In genomic region chr14:106436310-106436905, GRCh38 we compare ENCODE assay signal across 8 cellular contexts.
DNase-seq lines count a peak whose midpoint lies in the region; ATAC-seq and TF ChIP-seq lines count a peak whose summit lies in the region.

No MANE protein-coding gene starts in this region.

- TF ChIP-seq CTCF in epithelial cell of esophagus (IDR thresholded peaks at IDR 0.05; ENCODE audit: insufficient read depth, low read depth, low read length, missing control alignments), result no peak

- H3K9me3 ChIP-seq in MG63, result no peaks in the 10 kb centered on the region

- H3K36me3 ChIP-seq in MG63, result no peaks in the 10 kb centered on the region

- H3K4me3 ChIP-seq in MG63 (no peak overlapping the region), epithelial cell of esophagus (ENCODE audit: low read length) (no peak overlapping the region)

- no peak for ATAC-seq in GM19397 (IDR thresholded peaks at IDR 0.05; ENCODE audit: unreplicated experiment)
- ATAC-seq in GM19035 (IDR thresholded peaks at IDR 0.05; ENCODE audit: unreplicated experiment), result no peak

- no peaks in the 10 kb centered on the region for H3K27me3 ChIP-seq in MG63

- DNase-seq in COLO668 (lab: John Stamatoyannopoulos, UW; ENCODE audit: unreplicated experiment), result peak; percentile 76
- DNase-seq in MG63, result peak; percentile 30
- peak; percentile 51 for DNase-seq in activated CD4-positive, CD25-positive, alpha-beta regulatory T cell treated with anti-CD3 and anti-CD28 coated beads, Interleukin-2, amount 50 U/mL, for 72 hours
- DNase-seq in epithelial cell of esophagus (ENCODE audit: low read depth), result peak; percentile 10
- peak; percentile 40 to 67 (median 44) for DNase-seq in stimulated activated CD4-positive, alpha-beta T cell treated with anti-CD3 and anti-CD28 coated beads, TNF-alpha, amount 100 ng/mL, for 1 hour (ENCODE audit: low read depth in 3 of 3, low spot score in 1 of 3)
- no peak for DNase-seq in EL
